8 cellular contexts compared by ENCODE assay signal in genomic region chr3:153164009-153164550, GRCh38. TPM values are rescaled to one million over a fixed set of nuclear protein-coding genes. Genes with fewer than 3 reads are reported as not detected.
DNase-seq lines count a peak whose midpoint lies in the region; ATAC-seq and TF ChIP-seq lines count a peak whose summit lies in the region.

No MANE protein-coding gene starts in this region.

- no peaks in the 10 kb centered on the region for H3K27me3 Mint-ChIP-seq in progenitor cell of endocrine pancreas

- 4 to 10% methylated on average over 3 of the region's 3 CpGs for WGBS in esophagus squamous epithelium, 2 donors

- H3K36me3 ChIP-seq in ES-I3 (ENCODE audit: insufficient read depth, low read length): peaks cover 4% of the 10 kb centered on the region; the same call in 1 of the 2 replicates
- H3K36me3 ChIP-seq in esophagus squamous epithelium: peaks cover 0 to 8% (median 0%) of the 10 kb centered on the region in 3 donors

- intact Hi-C loops in esophagus squamous epithelium (cut with DNase I): loop anchor here (5.0 kb wide), 2 partner anchors 112 to 123 kb away; no protein-coding TSS in a partner anchor

- peak overlapping the region; percentile 88 to 97 (median 92) for H3K4me3 ChIP-seq in esophagus squamous epithelium

- DNase-seq in RKO (ENCODE audit: low spot score) (peak; percentile 50), esophagus squamous epithelium (lab: John Stamatoyannopoulos, UW) (no peak), progenitor cell of endocrine pancreas (ENCODE audit: low spot score, unreplicated experiment) (no peak), NOMO-1 (lab: John Stamatoyannopoulos, UW; ENCODE audit: unreplicated experiment in 2 of 2) (no peak), RPMI8226 (no peak), SKM-1 treated with dmso at 0.1 percent for 144 hours (lab: John Stamatoyannopoulos, UW; ENCODE audit: unreplicated experiment) (no peak)

- peaks cover 29% of the 10 kb centered on the region for H3K4me1 Mint-ChIP-seq in progenitor cell of endocrine pancreas (ENCODE audit: low read depth)

- H3K36me3 Mint-ChIP-seq in progenitor cell of endocrine pancreas (ENCODE audit: insufficient read depth): no peaks in the 10 kb centered on the region

- H3K27ac Mint-ChIP-seq in progenitor cell of endocrine pancreas: peak overlapping the region; percentile 26

- no peak for TF ChIP-seq CTCF in esophagus squamous epithelium (IDR thresholded peaks at IDR 0.05)
- no peak for TF ChIP-seq CTCF in progenitor cell of endocrine pancreas (IDR thresholded peaks at IDR 0.05; ENCODE audit: unreplicated experiment)

- peak overlapping the region; percentile 11 to 100 (median 98) for H3K27ac ChIP-seq in esophagus squamous epithelium

- peak overlapping the region; percentile 95 for H3K4me3 Mint-ChIP-seq in progenitor cell of endocrine pancreas (ENCODE audit: low read depth)

- no peak for ATAC-seq in HG03342 (IDR thresholded peaks at IDR 0.05; ENCODE audit: unreplicated experiment)

- H3K9ac ChIP-seq in ES-I3 (ENCODE audit: low read depth, low read length): peak overlapping the region; percentile 87

- H3K4me1 ChIP-seq in ES-I3 (ENCODE audit: insufficient read depth, low read length) (no peaks in the 10 kb centered on the region), esophagus squamous epithelium (peaks cover 8 to 60% (median 16%) of the 10 kb centered on the region in 3 donors)

- TF ChIP-seq POLR2A in esophagus squamous epithelium (IDR thresholded peaks at IDR 0.05): no peak

- H3K9me3 ChIP-seq in ES-I3 (ENCODE audit: control insufficient read depth, insufficient read depth, low read length) (no peaks in the 10 kb centered on the region), esophagus squamous epithelium (no peaks in the 10 kb centered on the region)

- H3K27me3 ChIP-seq in esophagus squamous epithelium: no peaks in the 10 kb centered on the region

- H3K9me3 Mint-ChIP-seq in progenitor cell of endocrine pancreas (ENCODE audit: low read depth): no peaks in the 10 kb centered on the region

RNA-seq across cellular contexts. Expression of gene RAP2B, which starts 2.1 kb away (rescaled TPM):
- total RNA-seq in esophagus squamous epithelium (10 to 100 TPM; 20.1 to 39.5 (median 29.7) TPM), progenitor cell of endocrine pancreas (11.3 and 12.6 TPM in 2 replicates)
